In genomic region chr9:16888594-16888993, GRCh38 we compare ENCODE assay signal across 33 cellular contexts. TPM values are rescaled to one million over a fixed set of nuclear protein-coding genes. Genes with fewer than 3 reads are reported as not detected.
"Had no signal": no experiment of that assay in that cellular context is flagged by ENCODE, and none has a peak within 500 bp of the region (broad histone marks: within the 10 kb centered on the region; RNA-seq: fewer than 3 reads in every experiment).

No MANE protein-coding gene starts in this region.

- H3K27me3 Mint-ChIP-seq: central memory CD8-positive, alpha-beta T cell; dendritic cell treated with granulocyte-macrophage colony-stimulating factor and Interleukin-4, amounts not matched to agents 40 ng/mL and 50 ng/mL, for 4 days had no signal

- H3K4me3 Mint-ChIP-seq: activated CD8-positive, alpha-beta T cell treated with anti-CD3 and anti-CD28 coated beads for 36 hours; activated naive CD8-positive, alpha-beta T cell; activated T-cell treated with anti-CD3 and anti-CD28 coated beads, Interleukin-2, amount 50 U/mL, for 4 hours; activated T-helper 17 cell treated with anti-CD3 and anti-CD28 coated beads, Interleukin-2, amount 50 U/mL, for 72 hours; central memory CD8-positive, alpha-beta T cell; dendritic cell treated with granulocyte-macrophage colony-stimulating factor and Interleukin-4, amounts not matched to agents 40 ng/mL and 50 ng/mL, for 4 days; endodermal cell; T-cell; T-helper 1 cell treated with Interleukin-12 subunit alpha and Interleukin-12 subunit beta and Interleukin-4 antibody, amounts not matched to agents 30 μg/mL and 1 μg/mL, for 36 hours; T-helper 2 cell treated with Interferon-gamma antibody and Interleukin-4, amounts not matched to agents 5 μg/mL and 100 μg/mL, for 36 hours had no signal

- H3K4me1 Mint-ChIP-seq: activated T-helper 17 cell treated with anti-CD3 and anti-CD28 coated beads, Interleukin-2, amount 50 U/mL, for 72 hours; central memory CD8-positive, alpha-beta T cell; T-cell had no signal

- FAIRE-seq: astrocyte, bronchial epithelial cell had no signal

- DNase-seq: activated CD4-positive, alpha-beta T cell treated with anti-CD3 and anti-CD28 coated beads for 48 hours; activated CD4-positive, alpha-beta T cell treated with anti-CD3 and anti-CD28 coated beads, Interleukin-2, amount 50 U/mL, for 1 hour; activated CD4-positive, alpha-beta T cell treated with anti-CD3 and anti-CD28 coated beads, Interleukin-2, amount 50 U/mL, for 48 hours; activated CD8-positive, alpha-beta memory T cell treated with anti-CD3 and anti-CD28 coated beads for 24 hours; activated CD8-positive, alpha-beta T cell treated with anti-CD3 and anti-CD28 coated beads for 36 hours; activated effector memory CD4-positive, alpha-beta T cell treated with Interleukin-2 at 50 U/mL for 16 hours; activated gamma-delta T cell treated with Interleukin-2 at 50 U/mL for 16 hours; activated naive CD4-positive, alpha-beta T cell treated with anti-CD3 and anti-CD28 coated beads, Interleukin-2, amount 50 U/mL, for 16 hours; activated naive CD4-positive, alpha-beta T cell treated with Interleukin-2 at 50 U/mL for 16 hours; activated T-cell treated with anti-CD3 and anti-CD28 coated beads, Interleukin-2, amount 50 U/mL, for 4 hours; amniotic stem cell; anterior cingulate cortex; brain microvascular endothelial cell; dorsolateral prefrontal cortex; effector memory CD4-positive, alpha-beta T cell; endodermal cell; erythroblast; esophagus squamous epithelium; gastrocnemius medialis; glutamatergic neuron; heart left ventricle; T-cell; T1000 had no signal

- ATAC-seq: activated CD4-positive, CD25-positive, alpha-beta regulatory T cell treated with anti-CD3 and anti-CD28 coated beads, Interleukin-2, amount 50 U/mL, for 24 hours; activated CD8-positive, alpha-beta T cell treated with anti-CD3 and anti-CD28 coated beads for 36 hours; activated T-cell treated with anti-CD3 and anti-CD28 coated beads, Interleukin-2, amount 50 U/mL, for 4 hours; activated T-helper 17 cell treated with anti-CD3 and anti-CD28 coated beads, Interleukin-2, amount 50 U/mL, for 72 hours; gastrocnemius medialis; heart left ventricle; T-cell had no signal

- H3K27me3 ChIP-seq: brain microvascular endothelial cell, esophagus squamous epithelium, gastrocnemius medialis, heart left ventricle had no signal

- H3K9me3 ChIP-seq: esophagus squamous epithelium, gastrocnemius medialis, heart left ventricle had no signal

- H3K27ac Mint-ChIP-seq: activated CD8-positive, alpha-beta T cell treated with anti-CD3 and anti-CD28 coated beads for 36 hours; activated naive CD8-positive, alpha-beta T cell; activated T-helper 17 cell treated with anti-CD3 and anti-CD28 coated beads, Interleukin-2, amount 50 U/mL, for 72 hours; dendritic cell treated with granulocyte-macrophage colony-stimulating factor and Interleukin-4, amounts not matched to agents 40 ng/mL and 50 ng/mL, for 4 days; endodermal cell; T-cell; T-helper 1 cell treated with Interleukin-12 subunit alpha and Interleukin-12 subunit beta and Interleukin-4 antibody, amounts not matched to agents 30 μg/mL and 1 μg/mL, for 36 hours; T-helper 2 cell treated with Interferon-gamma antibody and Interleukin-4, amounts not matched to agents 5 μg/mL and 100 μg/mL, for 36 hours had no signal

- H3K4me1 ChIP-seq: gastrocnemius medialis had no signal

- H3K27ac ChIP-seq: brain microvascular endothelial cell, coronary artery, dorsolateral prefrontal cortex, esophagus squamous epithelium, gastrocnemius medialis, heart left ventricle had no signal

- H3K9me3 Mint-ChIP-seq: dendritic cell treated with granulocyte-macrophage colony-stimulating factor and Interleukin-4, amounts not matched to agents 40 ng/mL and 50 ng/mL, for 4 days; endodermal cell had no signal

- H3K36me3 Mint-ChIP-seq: T-cell had no signal

- H3K4me3 ChIP-seq: coronary artery, dorsolateral prefrontal cortex, esophagus squamous epithelium, gastrocnemius medialis, heart left ventricle had no signal

- H3K36me3 ChIP-seq: brain microvascular endothelial cell, esophagus squamous epithelium, gastrocnemius medialis, heart left ventricle had no signal

RNA-seq across cellular contexts. Expression of gene BNC2, which starts 18.1 kb away (rescaled TPM):
- total RNA-seq: activated CD8-positive, alpha-beta T cell treated with anti-CD3 and anti-CD28 coated beads for 36 hours; activated T-helper 17 cell treated with anti-CD3 and anti-CD28 coated beads, Interleukin-2, amount 50 U/mL, for 72 hours had no signal
